33 cellular contexts compared by ENCODE assay signal in genomic region chr15:48442011-48442410, GRCh38.
"Had no signal": no experiment of that assay in that cellular context is flagged by ENCODE, and none has a peak within 500 bp of the region (broad histone marks: within the 10 kb centered on the region; RNA-seq: fewer than 3 reads in every experiment).

No MANE protein-coding gene starts in this region.

- FAIRE-seq: colon had no signal

- DNase-seq: activated CD4-positive, alpha-beta memory T cell treated with anti-CD3 and anti-CD28 coated beads for 36 hours; activated CD4-positive, alpha-beta T cell treated with anti-CD3 and anti-CD28 coated beads, Interleukin-2, amount 10 ng/mL, durations not matched to agents 24 days and 14 days; activated gamma-delta T cell treated with Interleukin-2 at 50 U/mL for 16 hours; activated naive CD8-positive, alpha-beta T cell treated with anti-CD3 and anti-CD28 coated beads, Interleukin-2, amount 50 U/mL, for 24 hours; activated T-cell treated with anti-CD3 and anti-CD28 coated beads, Interleukin-2, amount 50 U/mL, for 4 hours; amygdala; dermis blood vessel endothelial cell; effector CD4-positive, alpha-beta T cell; esophagus squamous epithelium; islet precursor cell; left cardiac atrium; left ventricle myocardium superior; naive thymus-derived CD4-positive, alpha-beta T cell; psoas muscle; sigmoid colon; stimulated activated CD4-positive, alpha-beta T cell treated with anti-CD3 and anti-CD28 coated beads, Interleukin-1b, Interleukin-23, amount 100 ng/mL, for 48 hours; stimulated activated CD4-positive, alpha-beta T cell treated with anti-CD3 and anti-CD28 coated beads, Interleukin-4, amount 100 ng/mL, for 4 hours; stimulated activated CD8-positive, alpha-beta memory T cell treated with anti-CD3 and anti-CD28 coated beads, Interleukin-4, amount 100 ng/mL, for 48 hours; stimulated activated naive CD8-positive, alpha-beta T cell treated with anti-CD3 and anti-CD28 coated beads, Interleukin-15, amount 100 ng/mL, for 72 hours had no signal

- H3K79me2 ChIP-seq: hepatocyte, parathyroid adenoma had no signal

- H3K27ac ChIP-seq: breast epithelium, esophagus squamous epithelium, hepatocyte, parathyroid adenoma, psoas muscle, sigmoid colon, tibial nerve, VCaP had no signal

- ATAC-seq: activated CD4-positive, CD25-positive, alpha-beta regulatory T cell treated with anti-CD3 and anti-CD28 coated beads, Interleukin-2, amount 50 U/mL, for 24 hours; activated naive CD8-positive, alpha-beta T cell treated with anti-CD3 and anti-CD28 coated beads, Interleukin-2, amount 50 U/mL, for 24 hours; activated T-cell treated with anti-CD3 and anti-CD28 coated beads, Interleukin-2, amount 50 U/mL, for 4 hours; activated T-helper 17 cell treated with anti-CD3 and anti-CD28 coated beads, Interleukin-2, amount 50 U/mL, for 72 hours; gastroesophageal sphincter; left cardiac atrium; left ventricle myocardium superior; naive thymus-derived CD4-positive, alpha-beta T cell; psoas muscle; stimulated activated memory B cell treated with anti-CD40 and anti-IgM and Interleukin-4, amounts not matched to agents 10 μg/mL and 1 μg/mL and 100 μg/mL, for 72 hours; stimulated activated naive CD8-positive, alpha-beta T cell treated with anti-CD3 and anti-CD28 coated beads, Interleukin-15, amount 100 ng/mL, for 72 hours had no signal

- H3K4me3 ChIP-seq: breast epithelium, esophagus squamous epithelium, gastroesophageal sphincter, hepatocyte, psoas muscle, sigmoid colon, smooth muscle cell, tibial nerve had no signal

- H3K27me3 Mint-ChIP-seq: activated naive CD4-positive, alpha-beta T cell treated with anti-CD3 and anti-CD28 coated beads, Interleukin-2, amount 50 U/mL, for 24 hours; activated naive CD8-positive, alpha-beta T cell treated with anti-CD3 and anti-CD28 coated beads, Interleukin-2, amount 50 U/mL, for 24 hours; central memory CD8-positive, alpha-beta T cell; stimulated activated memory B cell treated with anti-CD40 and anti-IgM and Interleukin-4, amounts not matched to agents 10 μg/mL and 1 μg/mL and 100 μg/mL, for 72 hours; stimulated activated naive CD8-positive, alpha-beta T cell treated with anti-CD3 and anti-CD28 coated beads, Interleukin-15, amount 100 ng/mL, for 72 hours had no signal

- H3K4me1 Mint-ChIP-seq: activated CD4-positive, alpha-beta T cell treated with anti-CD3 and anti-CD28 coated beads, Interleukin-2, amount 10 ng/mL, durations not matched to agents 24 days and 14 days; activated naive CD4-positive, alpha-beta T cell treated with anti-CD3 and anti-CD28 coated beads, Interleukin-2, amount 50 U/mL, for 24 hours; activated naive CD8-positive, alpha-beta T cell treated with anti-CD3 and anti-CD28 coated beads, Interleukin-2, amount 50 U/mL, for 24 hours; activated T-helper 17 cell treated with anti-CD3 and anti-CD28 coated beads, Interleukin-2, amount 50 U/mL, for 72 hours; central memory CD8-positive, alpha-beta T cell; naive thymus-derived CD4-positive, alpha-beta T cell; stimulated activated memory B cell treated with anti-CD40 and anti-IgM and Interleukin-4, amounts not matched to agents 10 μg/mL and 1 μg/mL and 100 μg/mL, for 72 hours; stimulated activated naive CD8-positive, alpha-beta T cell treated with anti-CD3 and anti-CD28 coated beads, Interleukin-15, amount 100 ng/mL, for 72 hours had no signal

- H3K4me1 ChIP-seq: breast epithelium, parathyroid adenoma, psoas muscle, sigmoid colon had no signal

- H2AFZ ChIP-seq: hepatocyte, parathyroid adenoma had no signal

- H3K27ac Mint-ChIP-seq: activated CD4-positive, alpha-beta memory T cell treated with anti-CD3 and anti-CD28 coated beads for 36 hours; activated CD4-positive, alpha-beta T cell treated with anti-CD3 and anti-CD28 coated beads, Interleukin-2, amount 10 ng/mL, durations not matched to agents 24 days and 14 days; activated naive CD4-positive, alpha-beta T cell treated with anti-CD3 and anti-CD28 coated beads, Interleukin-2, amount 50 U/mL, for 24 hours; activated naive CD8-positive, alpha-beta T cell treated with anti-CD3 and anti-CD28 coated beads, Interleukin-2, amount 50 U/mL, for 24 hours; activated T-helper 17 cell treated with anti-CD3 and anti-CD28 coated beads, Interleukin-2, amount 50 U/mL, for 72 hours; mesothelial cell of epicardium; naive thymus-derived CD4-positive, alpha-beta T cell; stimulated activated memory B cell treated with anti-CD40 and anti-IgM and Interleukin-4, amounts not matched to agents 10 μg/mL and 1 μg/mL and 100 μg/mL, for 72 hours; stimulated activated naive CD8-positive, alpha-beta T cell treated with anti-CD3 and anti-CD28 coated beads, Interleukin-15, amount 100 ng/mL, for 72 hours had no signal

- H3K9me3 ChIP-seq: breast epithelium, esophagus squamous epithelium, gastroesophageal sphincter, psoas muscle, sigmoid colon, tibial nerve had no signal

- H3K4me2 ChIP-seq: hepatocyte, smooth muscle cell had no signal

- H3K9me3 Mint-ChIP-seq: activated CD4-positive, alpha-beta memory T cell treated with anti-CD3 and anti-CD28 coated beads for 36 hours; activated CD4-positive, alpha-beta T cell treated with anti-CD3 and anti-CD28 coated beads, Interleukin-2, amount 10 ng/mL, durations not matched to agents 24 days and 14 days; activated naive CD4-positive, alpha-beta T cell treated with anti-CD3 and anti-CD28 coated beads, Interleukin-2, amount 50 U/mL, for 24 hours; activated naive CD8-positive, alpha-beta T cell treated with anti-CD3 and anti-CD28 coated beads, Interleukin-2, amount 50 U/mL, for 24 hours; activated T-cell treated with anti-CD3 and anti-CD28 coated beads, Interleukin-2, amount 50 U/mL, for 4 hours; activated T-helper 17 cell treated with anti-CD3 and anti-CD28 coated beads, Interleukin-2, amount 50 U/mL, for 72 hours; central memory CD8-positive, alpha-beta T cell; mesothelial cell of epicardium; naive thymus-derived CD4-positive, alpha-beta T cell; stimulated activated memory B cell treated with anti-CD40 and anti-IgM and Interleukin-4, amounts not matched to agents 10 μg/mL and 1 μg/mL and 100 μg/mL, for 72 hours; stimulated activated naive CD8-positive, alpha-beta T cell treated with anti-CD3 and anti-CD28 coated beads, Interleukin-15, amount 100 ng/mL, for 72 hours had no signal

- H3K27me3 ChIP-seq: breast epithelium, esophagus squamous epithelium, gastroesophageal sphincter, hepatocyte, sigmoid colon, tibial nerve had no signal

- H3K36me3 Mint-ChIP-seq: activated CD4-positive, alpha-beta memory T cell treated with anti-CD3 and anti-CD28 coated beads for 36 hours; activated naive CD4-positive, alpha-beta T cell treated with anti-CD3 and anti-CD28 coated beads, Interleukin-2, amount 50 U/mL, for 24 hours; naive thymus-derived CD4-positive, alpha-beta T cell; stimulated activated memory B cell treated with anti-CD40 and anti-IgM and Interleukin-4, amounts not matched to agents 10 μg/mL and 1 μg/mL and 100 μg/mL, for 72 hours had no signal

- H3K4me3 Mint-ChIP-seq: activated CD4-positive, alpha-beta memory T cell treated with anti-CD3 and anti-CD28 coated beads for 36 hours; activated CD4-positive, alpha-beta T cell treated with anti-CD3 and anti-CD28 coated beads, Interleukin-2, amount 10 ng/mL, durations not matched to agents 24 days and 14 days; activated naive CD4-positive, alpha-beta T cell treated with anti-CD3 and anti-CD28 coated beads, Interleukin-2, amount 50 U/mL, for 24 hours; activated naive CD8-positive, alpha-beta T cell treated with anti-CD3 and anti-CD28 coated beads, Interleukin-2, amount 50 U/mL, for 24 hours; activated T-cell treated with anti-CD3 and anti-CD28 coated beads, Interleukin-2, amount 50 U/mL, for 4 hours; activated T-helper 17 cell treated with anti-CD3 and anti-CD28 coated beads, Interleukin-2, amount 50 U/mL, for 72 hours; central memory CD8-positive, alpha-beta T cell; mesothelial cell of epicardium; naive thymus-derived CD4-positive, alpha-beta T cell; stimulated activated memory B cell treated with anti-CD40 and anti-IgM and Interleukin-4, amounts not matched to agents 10 μg/mL and 1 μg/mL and 100 μg/mL, for 72 hours; stimulated activated naive CD8-positive, alpha-beta T cell treated with anti-CD3 and anti-CD28 coated beads, Interleukin-15, amount 100 ng/mL, for 72 hours had no signal

- H3K9ac ChIP-seq: parathyroid adenoma had no signal
